13 cellular contexts compared by ENCODE assay signal in the genomic region with DNA sequence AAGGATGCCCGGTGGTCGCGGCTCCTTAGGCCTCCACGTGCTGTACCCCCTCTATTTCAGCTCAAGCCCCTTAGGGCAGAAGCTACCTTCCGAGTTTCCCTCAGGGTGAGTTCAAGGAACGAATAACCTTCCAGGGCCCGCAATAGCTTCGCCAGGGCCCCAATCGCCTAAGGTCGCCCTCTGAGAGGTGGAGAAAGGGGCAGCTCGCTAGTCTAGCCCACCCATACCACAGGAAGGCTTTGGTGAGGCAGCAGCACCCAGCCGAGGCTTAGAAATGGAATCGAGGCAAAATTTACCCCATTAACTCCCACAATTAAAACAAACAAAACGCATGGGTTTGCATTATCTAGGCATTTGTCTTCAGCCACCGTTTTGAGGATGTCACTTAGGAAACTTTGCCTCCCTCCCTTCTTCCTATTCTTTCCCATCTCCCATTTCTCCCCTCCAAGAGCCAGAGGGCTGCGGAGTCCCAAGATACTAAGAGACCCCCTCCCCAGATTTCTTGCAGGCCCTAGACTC. TPM values are rescaled to one million over a fixed set of nuclear protein-coding genes. Genes with fewer than 3 reads are reported as not detected.
DNase-seq lines count a peak whose midpoint lies in the region; ATAC-seq, FAIRE-seq and TF ChIP-seq lines count a peak whose summit lies in the region.
"Had no signal": no experiment of that assay in that cellular context is flagged by ENCODE, and none has a peak within 500 bp of the region (broad histone marks: within the 10 kb centered on the region; RNA-seq: fewer than 3 reads in every experiment).

No MANE protein-coding gene starts in this region.

- H3K9me3 ChIP-seq in mesodermal cell (ENCODE audit: control insufficient read depth, low read length) (no peaks in the 10 kb centered on the region), pancreas (no peaks in the 10 kb centered on the region)
- H3K9me3 ChIP-seq: prostate gland had no signal

- ATAC-seq in pancreas, result no peak

- H3K27me3 ChIP-seq in pancreas, result no peaks in the 10 kb centered on the region

- peak overlapping the region; percentile 9 for H3K4me3 ChIP-seq in mesodermal cell (ENCODE audit: extremely low read depth, insufficient read depth, low read length, poor library complexity, severe bottlenecking)
- no peak overlapping the region for H3K4me3 ChIP-seq in urinary bladder (ENCODE audit: low read depth, low read length)
- no peak overlapping the region for H3K4me3 ChIP-seq in pancreas

- peaks cover 9% of the 10 kb centered on the region for H3K4me1 Mint-ChIP-seq in activated naive CD8-positive, alpha-beta T cell (ENCODE audit: low read depth)
- peaks cover 4% of the 10 kb centered on the region for H3K4me1 Mint-ChIP-seq in activated naive CD8-positive, alpha-beta T cell treated with anti-CD3 and anti-CD28 coated beads for 36 hours
- H3K4me1 Mint-ChIP-seq in chondrocyte (ENCODE audit: low read depth), result peaks cover 12% of the 10 kb centered on the region

- no peaks in the 10 kb centered on the region for H3K36me3 Mint-ChIP-seq in activated naive CD8-positive, alpha-beta T cell
- no peaks in the 10 kb centered on the region for H3K36me3 Mint-ChIP-seq in activated naive CD8-positive, alpha-beta T cell treated with anti-CD3 and anti-CD28 coated beads for 36 hours
- H3K36me3 Mint-ChIP-seq in chondrocyte (ENCODE audit: low read depth), result no peaks in the 10 kb centered on the region

- TF ChIP-seq CTCF in chondrocyte (IDR thresholded peaks at IDR 0.05), result no peak
- no peak for TF ChIP-seq CTCF in pancreas (IDR thresholded peaks at IDR 0.05)

- H3K9me3 Mint-ChIP-seq in activated naive CD8-positive, alpha-beta T cell (ENCODE audit: low read depth), result no peaks in the 10 kb centered on the region
- no peaks in the 10 kb centered on the region for H3K9me3 Mint-ChIP-seq in activated naive CD8-positive, alpha-beta T cell treated with anti-CD3 and anti-CD28 coated beads for 36 hours
- H3K9me3 Mint-ChIP-seq in chondrocyte (ENCODE audit: low read depth), result no peaks in the 10 kb centered on the region

- no peak overlapping the region for H3K27ac Mint-ChIP-seq in activated naive CD8-positive, alpha-beta T cell
- no peak overlapping the region for H3K27ac Mint-ChIP-seq in activated naive CD8-positive, alpha-beta T cell treated with anti-CD3 and anti-CD28 coated beads for 36 hours
- H3K27ac Mint-ChIP-seq in chondrocyte (ENCODE audit: unreplicated experiment), result no peak overlapping the region

- H3K36me3 ChIP-seq in mesodermal cell (ENCODE audit: control insufficient read depth, insufficient read depth, low read length) (no peaks in the 10 kb centered on the region), urinary bladder (ENCODE audit: insufficient read depth) (no peaks in the 10 kb centered on the region), pancreas (no peaks in the 10 kb centered on the region)
- H3K36me3 ChIP-seq: prostate gland had no signal

- H3K4me3 Mint-ChIP-seq in activated naive CD8-positive, alpha-beta T cell, result peak overlapping the region; percentile 52
- H3K4me3 Mint-ChIP-seq in activated naive CD8-positive, alpha-beta T cell treated with anti-CD3 and anti-CD28 coated beads for 36 hours, result no peak overlapping the region
- H3K4me3 Mint-ChIP-seq in chondrocyte (ENCODE audit: unreplicated experiment), result peak overlapping the region; percentile 55

- WGBS in mesodermal cell (ENCODE audit: insufficient coverage in 2 of 2), 2 experiments, result 14 to 19% methylated on average over 12 to 13 of the region's 16 CpGs
- WGBS in urinary bladder, result 58% methylated on average over 16 of the region's 16 CpGs
- 70 to 77% methylated on average over 15 to 16 of the region's 16 CpGs for WGBS in pancreas, 2 donors

- intact Hi-C loops in pancreas (cut with DNase I) (loop anchor here in 2 of 3 donors (5.0 to 10.0 kb wide), 2 partner anchors 195 to 198 kb away; partner anchors contain the start of gene RHOC (in 2 of the 2)), posterior cingulate gyrus (cut with DNase I) (loop anchor here (10.0 kb wide), 1 partner anchor 105 kb away; the partner anchor contains the start of genes CAPZA1 and ST7L)

- H3K27ac ChIP-seq in mesodermal cell (ENCODE audit: low read depth, low read length, severe bottlenecking), result no peak overlapping the region
- peak overlapping the region; percentile 74 for H3K27ac ChIP-seq in urinary bladder (ENCODE audit: low read depth)
- no peak overlapping the region for H3K27ac ChIP-seq in pancreas
- H3K27ac ChIP-seq: prostate gland had no signal

- peaks cover 6% of the 10 kb centered on the region for H3K27me3 Mint-ChIP-seq in activated naive CD8-positive, alpha-beta T cell
- peaks cover 34% of the 10 kb centered on the region for H3K27me3 Mint-ChIP-seq in activated naive CD8-positive, alpha-beta T cell treated with anti-CD3 and anti-CD28 coated beads for 36 hours
- H3K27me3 Mint-ChIP-seq in chondrocyte (ENCODE audit: low read depth), result peaks cover 5% of the 10 kb centered on the region

- DNase-seq in activated naive CD8-positive, alpha-beta T cell treated with anti-CD3 and anti-CD28 coated beads for 36 hours, result no peak
- DNase-seq in chondrocyte (ENCODE audit: low spot score), result no peak
- DNase-seq in pancreas, result no peak
- DNase-seq in posterior cingulate gyrus, result no peak
- no peak for DNase-seq in putamen (ENCODE audit: low spot score)
- DNase-seq: activated gamma-delta T cell had no signal

- H3K4me1 ChIP-seq in mesodermal cell (ENCODE audit: control insufficient read depth, insufficient read depth, low read length, poor library complexity, severe bottlenecking) (peaks cover 18% of the 10 kb centered on the region), urinary bladder (ENCODE audit: insufficient read depth) (no peaks in the 10 kb centered on the region), pancreas (peaks cover 0 to 8% (median 5%) of the 10 kb centered on the region in 3 donors)
- H3K4me1 ChIP-seq: prostate gland had no signal

- FAIRE-seq in pancreas (lab: Jason Lieb, UNC), result no peak
- FAIRE-seq: endometrium, keratinocyte, RCC 7860 had no signal

RNA-seq across cellular contexts. Expression of gene WNT2B, which starts 1.0 kb away (rescaled TPM):
- not detected for total RNA-seq in activated naive CD8-positive, alpha-beta T cell treated with anti-CD3 and anti-CD28 coated beads for 36 hours
- 2.8 to 6.0 TPM (median 6.0 TPM) in 3 replicates for total RNA-seq in chondrocyte
- 0.70 TPM for polyA plus RNA-seq in mesodermal cell (2013, experiment 1 of 2)
- 0.40 TPM for polyA plus RNA-seq in mesodermal cell (2013, experiment 2 of 2)
- total RNA-seq in urinary bladder, result 55.2 TPM
- 9.1 TPM for polyA plus RNA-seq in urinary bladder
- 1 to 10 TPM in 4 of 6 donors, under 1 TPM in 2; 0.79 to 2.7 (median 1.6) TPM for total RNA-seq in pancreas
- 1 to 10 TPM in 1 of 2 donors, under 1 TPM in 1; 0.84 to 1.6 TPM for polyA plus RNA-seq in pancreas
